In genomic region chr2:228103379-228103778, GRCh38 we compare ENCODE assay signal across 29 cellular contexts.
DNase-seq lines count a peak whose midpoint lies in the region; ATAC-seq, FAIRE-seq and TF ChIP-seq lines count a peak whose summit lies in the region.
"Had no signal": no experiment of that assay in that cellular context is flagged by ENCODE, and none has a peak within 500 bp of the region (broad histone marks: within the 10 kb centered on the region; RNA-seq: fewer than 3 reads in every experiment).

No MANE protein-coding gene starts in this region.

- H3K79me2 ChIP-seq in HepG2 (ENCODE audit: insufficient read depth, low read length) (no peaks in the 10 kb centered on the region), PC-9 (ENCODE audit: low read depth) (no peaks in the 10 kb centered on the region)

- TF ChIP-seq CTCF in HepG2 (CRISPR knock-in tag; IDR thresholded peaks at IDR 0.05) (no peak), right lobe of liver (IDR thresholded peaks at IDR 0.05) (no peak), PC-9 (conservative IDR thresholded peaks at IDR 0.05) (no peak)

- TF ChIP-seq POLR2A in HepG2 (IDR thresholded peaks at IDR 0.05; ENCODE audit: insufficient read depth in 1 of 2, low read depth in 2 of 2, low read length in 2 of 2), result no peak
- no peak for TF ChIP-seq POLR2A in right lobe of liver (IDR thresholded peaks at IDR 0.05)

- H3K27me3 Mint-ChIP-seq in activated CD4-positive, alpha-beta memory T cell treated with anti-CD3 and anti-CD28 coated beads, Interleukin-2, amount 10 ng/mL, durations not matched to agents 7 days and 5 days, result no peaks in the 10 kb centered on the region
- H3K27me3 Mint-ChIP-seq: CD8-positive, alpha-beta memory T cell had no signal

- no peak overlapping the region for H3K4me3 ChIP-seq in HepG2 (replicated peaks in 1 of 3; ENCODE audit: insufficient read depth in 1 of 3, low read depth in 2 of 3, low read length in 3 of 3)
- no peak overlapping the region for H3K4me3 ChIP-seq in right lobe of liver
- H3K4me3 ChIP-seq in PC-9, result no peak overlapping the region

- H3F3A ChIP-seq in PC-9 (ENCODE audit: insufficient read depth, low read depth), result no peaks in the 10 kb centered on the region

- no peak overlapping the region for H3K9ac ChIP-seq in HepG2 (ENCODE audit: insufficient read depth, low read depth, low read length)

- CTCF ChIA-PET in HepG2 (lab: Yijun Ruan, JAX; ENCODE audit: low intra/inter-chr PET ratio, low total read pairs) (no interaction called here), PC-9 (lab: Charles Lee) (no interaction called here)
- CTCF ChIA-PET in activated CD4-positive, alpha-beta memory T cell treated with anti-CD3 and anti-CD28 coated beads, Interleukin-2, amount 10 ng/mL, durations not matched to agents 7 days and 5 days (lab: Charles Lee), result no interaction called here

- H3K4me1 ChIP-seq in HepG2 (ENCODE audit: insufficient read depth, low read length) (no peaks in the 10 kb centered on the region), right lobe of liver (no peaks in the 10 kb centered on the region), PC-9 (replicated peaks; ENCODE audit: insufficient read depth) (no peaks in the 10 kb centered on the region)
- H3K4me1 ChIP-seq: BE2C had no signal

- ATAC-seq in HepG2, result 0 out of 3 replicates have a peak, but pooled peaks have one; percentile 24
- no peak for ATAC-seq in right lobe of liver
- ATAC-seq in HG03342 (IDR thresholded peaks at IDR 0.05; ENCODE audit: unreplicated experiment), result peak; percentile 9
- no peak for ATAC-seq in HG03139 (IDR thresholded peaks at IDR 0.05; ENCODE audit: unreplicated experiment)
- ATAC-seq: Panc1 had no signal

- DNase-seq in HepG2 (ENCODE audit: low spot score), result no peak
- no peak for DNase-seq in right lobe of liver
- no peak for DNase-seq in PC-9
- DNase-seq in NCI-H1417 (lab: John Stamatoyannopoulos, UW), result no peak
- DNase-seq in NCI-H1436 (lab: John Stamatoyannopoulos, UW), result no peak
- no peak for DNase-seq in activated CD4-positive, alpha-beta memory T cell treated with anti-CD3 and anti-CD28 coated beads, Interleukin-2, amount 10 ng/mL, durations not matched to agents 7 days and 5 days
- DNase-seq: 8988T; ACHN; BE2C; Calu3; CD8-positive, alpha-beta memory T cell; DMS79 treated with DMSO at 0.1 percent for 48 hours; GF-D8; Karpas-422; NCI-H1092 treated with DMSO at 0.1 percent for 48 hours; NCI-H2029; NCI-H446; NCI-H524 treated with DMSO at 0.1 percent for 48 hours; NCI-H774; NK-92 treated with Interleukin-12 subunit alpha and Interleukin-12 subunit beta, amount 100 ng/mL, for 24 hours; SHP77 had no signal

- BruUV-seq in HepG2 (replicated peaks; lab: Mats Ljungman, UMichigan) (no TSS peak), PC-9 (replicated peaks; lab: Mats Ljungman, UMichigan) (no TSS peak)

- WGBS in HepG2 (ENCODE audit: low lambda C conversion rate), result 23% methylated on average over 5 of the region's 5 CpGs
- 60% methylated on average over 4 of the region's 5 CpGs for WGBS in right lobe of liver (ENCODE audit: insufficient coverage, low coverage, low lambda C conversion rate, missing lambda C conversion rate)

- H3K4me2 ChIP-seq in HepG2 (ENCODE audit: low read depth, low read length) (no peak overlapping the region), PC-9 (no peak overlapping the region)

- no peak for TF ChIP-seq RAD21 in HepG2 (CRISPR knock-in tag; IDR thresholded peaks at IDR 0.05)

- H2AFZ ChIP-seq in HepG2 (ENCODE audit: low read length) (no peak overlapping the region), PC-9 (peak overlapping the region; percentile 41; the same call in 1 of the 2 replicates)

- no peaks in the 10 kb centered on the region for H3K36me3 ChIP-seq in HepG2 (replicated peaks in 1 of 2; ENCODE audit: control insufficient read depth in 1 of 2, insufficient read depth in 2 of 2, low read length in 2 of 2)
- no peaks in the 10 kb centered on the region for H3K36me3 ChIP-seq in right lobe of liver
- H3K36me3 ChIP-seq in PC-9 (ENCODE audit: low read depth), result no peaks in the 10 kb centered on the region
- H3K36me3 ChIP-seq: BE2C had no signal

- no peak for FAIRE-seq in HepG2 (lab: Jason Lieb, UNC)
- FAIRE-seq: GM12892, GM19239 had no signal

- H3K27ac ChIP-seq in HepG2 (ENCODE audit: extremely low read length, insufficient read depth, low read length) (no peak overlapping the region), right lobe of liver (no peak overlapping the region), PC-9 (no peak overlapping the region)
- H3K27ac ChIP-seq: HL-60, RWPE1 had no signal

- no peaks in the 10 kb centered on the region for H3K4me1 Mint-ChIP-seq in activated CD4-positive, alpha-beta memory T cell treated with anti-CD3 and anti-CD28 coated beads, Interleukin-2, amount 10 ng/mL, durations not matched to agents 7 days and 5 days
- H3K4me1 Mint-ChIP-seq: CD14-positive monocyte; CD8-positive, alpha-beta memory T cell had no signal

- in situ Hi-C loops in HepG2 (cut with HindIII; ENCODE audit: extremely low pct_ligation_motif_present, low pct_unique_long_range_greater_than_20kb), result no loop called here

- H3K27me3 ChIP-seq in HepG2 (ENCODE audit: control insufficient read depth in 1 of 2, insufficient read depth in 2 of 2, low read length in 2 of 2) (no peaks in the 10 kb centered on the region), right lobe of liver (no peaks in the 10 kb centered on the region), PC-9 (ENCODE audit: insufficient read depth, low read depth) (no peaks in the 10 kb centered on the region)
- H3K27me3 ChIP-seq: BE2C had no signal

- H3K9me3 ChIP-seq in HepG2 (ENCODE audit: low read length), result no peaks in the 10 kb centered on the region
- H3K9me3 ChIP-seq in right lobe of liver, result no peaks in the 10 kb centered on the region
- no peaks in the 10 kb centered on the region for H3K9me3 ChIP-seq in PC-9 (ENCODE audit: insufficient read depth, low read depth)
- H3K9me3 ChIP-seq: BE2C had no signal

- H3K36me3 Mint-ChIP-seq in activated CD4-positive, alpha-beta memory T cell treated with anti-CD3 and anti-CD28 coated beads, Interleukin-2, amount 10 ng/mL, durations not matched to agents 7 days and 5 days (ENCODE audit: low read depth), result no peaks in the 10 kb centered on the region
- H3K36me3 Mint-ChIP-seq: CD14-positive monocyte; CD8-positive, alpha-beta memory T cell had no signal

- no peak overlapping the region for H3K27ac Mint-ChIP-seq in activated CD4-positive, alpha-beta memory T cell treated with anti-CD3 and anti-CD28 coated beads, Interleukin-2, amount 10 ng/mL, durations not matched to agents 7 days and 5 days
- H3K27ac Mint-ChIP-seq: CD8-positive, alpha-beta memory T cell had no signal

- TF ChIP-seq EP300 in HepG2 (IDR thresholded peaks at IDR 0.05; ENCODE audit: low read depth in 2 of 2, low read length in 2 of 2) (no peak), HepG2 (CRISPR knock-in tag; IDR thresholded peaks at IDR 0.05; ENCODE audit: borderline replicate concordance) (no peak)

- peaks cover 12% of the 10 kb centered on the region for H3K9me3 Mint-ChIP-seq in activated CD4-positive, alpha-beta memory T cell treated with anti-CD3 and anti-CD28 coated beads, Interleukin-2, amount 10 ng/mL, durations not matched to agents 7 days and 5 days

- H3K4me3 Mint-ChIP-seq in activated CD4-positive, alpha-beta memory T cell treated with anti-CD3 and anti-CD28 coated beads, Interleukin-2, amount 10 ng/mL, durations not matched to agents 7 days and 5 days, result no peak overlapping the region
- H3K4me3 Mint-ChIP-seq: CD14-positive monocyte; CD8-positive, alpha-beta memory T cell had no signal

- intact Hi-C loops in HepG2 (cut with micrococcal nuclease; ENCODE audit: unreplicated experiment) (no loop called here), right lobe of liver (cut with DNase I) (no loop called here), PC-9 (cut with micrococcal nuclease; ENCODE audit: unreplicated experiment) (no loop called here)

- no peaks in the 10 kb centered on the region for H3K9me2 ChIP-seq in PC-9 (ENCODE audit: insufficient read depth)

- H4K20me1 ChIP-seq in HepG2 (ENCODE audit: insufficient read depth, low read length) (no peaks in the 10 kb centered on the region), PC-9 (ENCODE audit: insufficient read depth) (no peaks in the 10 kb centered on the region)

- POLR2A ChIA-PET in HepG2 (lab: Yijun Ruan, JAX), result no interaction called here
- POLR2A ChIA-PET in PC-9 (lab: Charles Lee; ENCODE audit: unreplicated experiment), result no interaction called here
- POLR2A ChIA-PET in activated CD4-positive, alpha-beta memory T cell treated with anti-CD3 and anti-CD28 coated beads, Interleukin-2, amount 10 ng/mL, durations not matched to agents 7 days and 5 days (lab: Charles Lee), result no interaction called here

TF ChIP-seq in HepG2, 621 proteins besides CTCF, POLR2A, EP300 and RAD21 (continues in another document):
- TF ChIP-seq ARHGAP35 (CRISPR knock-in tag; IDR thresholded peaks at IDR 0.05; ENCODE audit: borderline replicate concordance), result no peak
- TF ChIP-seq RBM22 (optimal IDR thresholded peaks at IDR 0.05; ENCODE audit: low read length), result no peak
- no peak for TF ChIP-seq ZBTB8A (CRISPR knock-in tag; IDR thresholded peaks at IDR 0.05; ENCODE audit: borderline replicate concordance, low read depth)
- no peak for TF ChIP-seq TCF7 (IDR thresholded peaks at IDR 0.05; ENCODE audit: low read depth)
- TF ChIP-seq, protein P1, sequence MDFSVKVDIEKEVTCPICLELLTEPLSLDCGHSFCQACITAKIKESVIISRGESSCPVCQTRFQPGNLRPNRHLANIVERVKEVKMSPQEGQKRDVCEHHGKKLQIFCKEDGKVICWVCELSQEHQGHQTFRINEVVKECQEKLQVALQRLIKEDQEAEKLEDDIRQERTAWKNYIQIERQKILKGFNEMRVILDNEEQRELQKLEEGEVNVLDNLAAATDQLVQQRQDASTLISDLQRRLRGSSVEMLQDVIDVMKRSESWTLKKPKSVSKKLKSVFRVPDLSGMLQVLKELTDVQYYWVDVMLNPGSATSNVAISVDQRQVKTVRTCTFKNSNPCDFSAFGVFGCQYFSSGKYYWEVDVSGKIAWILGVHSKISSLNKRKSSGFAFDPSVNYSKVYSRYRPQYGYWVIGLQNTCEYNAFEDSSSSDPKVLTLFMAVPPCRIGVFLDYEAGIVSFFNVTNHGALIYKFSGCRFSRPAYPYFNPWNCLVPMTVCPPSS (IDR thresholded peaks at IDR 0.05), result no peak
- no peak for TF ChIP-seq ZNF570 (CRISPR knock-in tag; IDR thresholded peaks at IDR 0.05; ENCODE audit: borderline replicate concordance)
- TF ChIP-seq ZNF788 (CRISPR knock-in tag; IDR thresholded peaks at IDR 0.05; ENCODE audit: borderline replicate concordance), result no peak
- no peak for TF ChIP-seq FLYWCH1 (CRISPR knock-in tag; IDR thresholded peaks at IDR 0.05)

Comparison
In these comparisons a context has a peak if more than half of its experiments do, and no peak if none do; other contexts are left out.
1. ATAC-seq: peak in HepG2 (single experiment) and HG03342 (single experiment); none in right lobe of liver (0 of 4) and HG03139 (single experiment).